Comparison of ENCODE assay signal across 11 cellular contexts in genomic region chr16:66580605-66581209, GRCh38. TPM values are rescaled to one million over a fixed set of nuclear protein-coding genes. Genes with fewer than 3 reads are reported as not detected.
DNase-seq lines count a peak whose midpoint lies in the region; ATAC-seq, FAIRE-seq and TF ChIP-seq lines count a peak whose summit lies in the region.
"Had no signal": no experiment of that assay in that cellular context is flagged by ENCODE, and none has a peak within 500 bp of the region (broad histone marks: within the 10 kb centered on the region; RNA-seq: fewer than 3 reads in every experiment).

No MANE protein-coding gene starts in this region.

- no peak overlapping the region for H3K4me2 ChIP-seq in HepG2 (ENCODE audit: low read depth, low read length)

- 34% methylated on average over 4 of the region's 4 CpGs for WGBS in HepG2 (ENCODE audit: low lambda C conversion rate)
- WGBS in right lobe of liver (ENCODE audit: insufficient coverage, low coverage, low lambda C conversion rate, missing lambda C conversion rate), result 96% methylated on average over 4 of the region's 4 CpGs
- 77 to 85% methylated on average over 4 of the region's 4 CpGs for WGBS in gastroesophageal sphincter (ENCODE audit: low coverage in 1 of 2), 2 donors

- CTCF ChIA-PET in HepG2 (lab: Yijun Ruan, JAX; ENCODE audit: low intra/inter-chr PET ratio, low total read pairs), result no interaction called here

- POLR2A ChIA-PET in HepG2 (lab: Yijun Ruan, JAX), result no interaction called here

- DNase-seq in HepG2 (ENCODE audit: low spot score), result peak; percentile 16
- DNase-seq in right lobe of liver, result no peak
- peak; percentile 54 for DNase-seq in urothelium cell line (ENCODE audit: low spot score)
- DNase-seq: NCI-H1048 had no signal

- H3K27ac ChIP-seq in HepG2 (ENCODE audit: extremely low read length, insufficient read depth, low read length), result no peak overlapping the region
- no peak overlapping the region for H3K27ac ChIP-seq in right lobe of liver
- no peak overlapping the region for H3K27ac ChIP-seq in gastroesophageal sphincter

- H3K4me3 ChIP-seq in HepG2 (replicated peaks in 1 of 3; ENCODE audit: insufficient read depth in 1 of 3, low read depth in 2 of 3, low read length in 3 of 3) (no peak overlapping the region), right lobe of liver (no peak overlapping the region), gastroesophageal sphincter (no peak overlapping the region)

- no peaks in the 10 kb centered on the region for H3K79me2 ChIP-seq in HepG2 (ENCODE audit: insufficient read depth, low read length)

- H3K9ac ChIP-seq in HepG2 (ENCODE audit: insufficient read depth, low read depth, low read length), result no peak overlapping the region

- H3K27me3 ChIP-seq in HepG2 (ENCODE audit: control insufficient read depth in 1 of 2, insufficient read depth in 2 of 2, low read length in 2 of 2), result peaks cover 0 to 16% of the 10 kb centered on the region in 2 experiments; a peak in 2 of 5 replicates
- peaks cover 0 to 8% of the 10 kb centered on the region in 2 donors for H3K27me3 ChIP-seq in right lobe of liver
- peaks cover 37% of the 10 kb centered on the region for H3K27me3 ChIP-seq in gastroesophageal sphincter

- peak; percentile 65 for ATAC-seq in HepG2
- ATAC-seq in right lobe of liver, result no peak
- ATAC-seq in SK-N-SH treated with all-trans-retinoic acid at 6 μM for 48 hours, result peak; percentile 99
- peak; percentile 32 for ATAC-seq in gastroesophageal sphincter
- ATAC-seq in HG03469 (IDR thresholded peaks at IDR 0.05; ENCODE audit: unreplicated experiment), result no peak
- ATAC-seq in HG02938 (IDR thresholded peaks at IDR 0.05; ENCODE audit: unreplicated experiment), result no peak
- no peak for ATAC-seq in HG03135 (IDR thresholded peaks at IDR 0.05; ENCODE audit: unreplicated experiment)

- H3K9me3 ChIP-seq in HepG2 (ENCODE audit: low read length) (no peaks in the 10 kb centered on the region), right lobe of liver (no peaks in the 10 kb centered on the region), gastroesophageal sphincter (no peaks in the 10 kb centered on the region)

- no peak for TF ChIP-seq CTCF in HepG2 (CRISPR knock-in tag; IDR thresholded peaks at IDR 0.05)
- no peak for TF ChIP-seq CTCF in right lobe of liver (IDR thresholded peaks at IDR 0.05)
- no peak for TF ChIP-seq CTCF in gastroesophageal sphincter (IDR thresholded peaks at IDR 0.05)

- H3K4me1 ChIP-seq in HepG2 (ENCODE audit: insufficient read depth, low read length), result peaks cover 6% of the 10 kb centered on the region; the same call in 1 of the 2 replicates
- H3K4me1 ChIP-seq in right lobe of liver, result peaks cover 0 to 6% (median 0%) of the 10 kb centered on the region in 4 donors
- H3K4me1 ChIP-seq in gastroesophageal sphincter, result peaks cover 0 to 15% (median 5%) of the 10 kb centered on the region in 3 donors

- FAIRE-seq in HepG2 (lab: Jason Lieb, UNC) (no peak), urothelium cell line (lab: Jason Lieb, UNC) (no peak)

- TF ChIP-seq EP300 in HepG2 (IDR thresholded peaks at IDR 0.05; ENCODE audit: low read depth in 2 of 2, low read length in 2 of 2), result no peak
- TF ChIP-seq EP300 in HepG2 (CRISPR knock-in tag; IDR thresholded peaks at IDR 0.05; ENCODE audit: borderline replicate concordance), result no peak
- no peak for TF ChIP-seq EP300 in gastroesophageal sphincter (IDR thresholded peaks at IDR 0.05)

- H4K20me1 ChIP-seq in HepG2 (ENCODE audit: insufficient read depth, low read length), result no peaks in the 10 kb centered on the region

- no peak for TF ChIP-seq POLR2A in HepG2 (IDR thresholded peaks at IDR 0.05; ENCODE audit: insufficient read depth in 1 of 2, low read depth in 2 of 2, low read length in 2 of 2)
- no peak for TF ChIP-seq POLR2A in right lobe of liver (IDR thresholded peaks at IDR 0.05)
- TF ChIP-seq POLR2A in gastroesophageal sphincter (IDR thresholded peaks at IDR 0.05), result no peak

- H3K36me3 ChIP-seq in HepG2 (replicated peaks in 1 of 2; ENCODE audit: control insufficient read depth in 1 of 2, insufficient read depth in 2 of 2, low read length in 2 of 2) (no peaks in the 10 kb centered on the region), right lobe of liver (no peaks in the 10 kb centered on the region), gastroesophageal sphincter (no peaks in the 10 kb centered on the region)

- in situ Hi-C loops in HepG2 (cut with HindIII; ENCODE audit: extremely low pct_ligation_motif_present, low pct_unique_long_range_greater_than_20kb), result no loop called here

- H2AFZ ChIP-seq in HepG2 (ENCODE audit: low read length), result no peak overlapping the region

- intact Hi-C loops in HepG2 (cut with micrococcal nuclease; ENCODE audit: unreplicated experiment) (no loop called here), right lobe of liver (cut with DNase I) (no loop called here)

- TF ChIP-seq RAD21 in HepG2 (CRISPR knock-in tag; IDR thresholded peaks at IDR 0.05), result no peak

- BruUV-seq in HepG2 (replicated peaks; lab: Mats Ljungman, UMichigan), result no TSS peak

RNA-seq across cellular contexts. Expression of gene CMTM2, which starts 1.4 kb away (rescaled TPM):
- total RNA-seq in HepG2 (2016; rRNA removed; fragmentation: Illumina TruSeq; extraction: Trizol) (not detected in 2 replicates), right lobe of liver (under 1 TPM in 3 of 6 experiments, not detected in 3; 0.44 to 0.83 (median 0.55) TPM), gastroesophageal sphincter (not detected)
- not detected in 2 replicates for total RNA-seq in HepG2 (2016; cell fraction: cytosol; rRNA removed; fragmentation: Illumina TruSeq; extraction: Trizol; ENCODE audit: low read depth)
- total RNA-seq in HepG2 (2016; cell fraction: insoluble cytoplasmic fraction; rRNA removed; fragmentation: Illumina TruSeq; extraction: Trizol), result not detected in 2 replicates
- total RNA-seq in HepG2 (2016; cell fraction: membrane; rRNA removed; fragmentation: Illumina TruSeq; extraction: Trizol), result not detected in 2 replicates
- not detected in 2 replicates for total RNA-seq in HepG2 (2016; cell fraction: nucleus; rRNA removed; fragmentation: Illumina TruSeq; extraction: Trizol)
- not detected in 2 replicates for polyA plus RNA-seq in HepG2 (2011; rRNA removed)
- not detected in 2 replicates for polyA plus RNA-seq in HepG2 (2011; cell fraction: cytosol; rRNA removed)
- polyA plus RNA-seq in HepG2 (2011; cell fraction: nucleus; rRNA removed), result not detected in 2 replicates
- not detected in 2 replicates for polyA plus RNA-seq in HepG2 (2012)
- not detected in 2 replicates for polyA plus RNA-seq in HepG2 (2016; cell fraction: cytosol; fragmentation: Illumina TruSeq; extraction: Trizol; ENCODE audit: low read depth)
- not detected in 2 replicates for polyA plus RNA-seq in HepG2 (2016; cell fraction: insoluble cytoplasmic fraction; fragmentation: Illumina TruSeq; extraction: Trizol; ENCODE audit: low read depth)
- polyA plus RNA-seq in HepG2 (2016; cell fraction: membrane; fragmentation: Illumina TruSeq; extraction: Trizol; ENCODE audit: low read depth), result not detected in 2 replicates
- not detected in 2 replicates for polyA plus RNA-seq in HepG2 (2016; cell fraction: nucleus; fragmentation: Illumina TruSeq; extraction: Trizol; ENCODE audit: insufficient read depth, low read depth)
- not detected in 2 replicates for polyA minus RNA-seq in HepG2 (2011; rRNA and poly(A)+ RNA removed; ENCODE audit: low replicate concordance)
- not detected in 2 replicates for polyA minus RNA-seq in HepG2 (2011; cell fraction: cytosol; rRNA and poly(A)+ RNA removed)
- not detected in 2 replicates for polyA minus RNA-seq in HepG2 (2011; cell fraction: nucleus; rRNA and poly(A)+ RNA removed)
- total RNA-seq: lung microvascular endothelial cell, ureter had no signal

RNA-seq across cellular contexts. Expression of gene CMTM1, which starts 14.5 kb away (rescaled TPM):
- 1.7 and 1.9 TPM in 2 replicates for total RNA-seq in HepG2 (2016; rRNA removed; fragmentation: Illumina TruSeq; extraction: Trizol)
- total RNA-seq in HepG2 (2016; cell fraction: cytosol; rRNA removed; fragmentation: Illumina TruSeq; extraction: Trizol; ENCODE audit: low read depth), result 0.30 TPM in 1 of 2 replicates, not detected in the other
- 2.0 TPM in 2 replicates for total RNA-seq in HepG2 (2016; cell fraction: insoluble cytoplasmic fraction; rRNA removed; fragmentation: Illumina TruSeq; extraction: Trizol)
- 0.77 and 0.93 TPM in 2 replicates for total RNA-seq in HepG2 (2016; cell fraction: membrane; rRNA removed; fragmentation: Illumina TruSeq; extraction: Trizol)
- 1.3 and 1.6 TPM in 2 replicates for total RNA-seq in HepG2 (2016; cell fraction: nucleus; rRNA removed; fragmentation: Illumina TruSeq; extraction: Trizol)
- polyA plus RNA-seq in HepG2 (2011; rRNA removed), result 2.9 and 3.0 TPM in 2 replicates
- polyA plus RNA-seq in HepG2 (2011; cell fraction: cytosol; rRNA removed), result 2.0 and 3.6 TPM in 2 replicates
- 3.5 and 4.0 TPM in 2 replicates for polyA plus RNA-seq in HepG2 (2011; cell fraction: nucleus; rRNA removed)
- 2.3 and 2.4 TPM in 2 replicates for polyA plus RNA-seq in HepG2 (2012)
- polyA plus RNA-seq in HepG2 (2016; cell fraction: cytosol; fragmentation: Illumina TruSeq; extraction: Trizol; ENCODE audit: low read depth), result 0.19 TPM in 1 of 2 replicates, not detected in the other
- 1.5 and 2.0 TPM in 2 replicates for polyA plus RNA-seq in HepG2 (2016; cell fraction: insoluble cytoplasmic fraction; fragmentation: Illumina TruSeq; extraction: Trizol; ENCODE audit: low read depth)
- 0.64 and 0.72 TPM in 2 replicates for polyA plus RNA-seq in HepG2 (2016; cell fraction: membrane; fragmentation: Illumina TruSeq; extraction: Trizol; ENCODE audit: low read depth)
- polyA plus RNA-seq in HepG2 (2016; cell fraction: nucleus; fragmentation: Illumina TruSeq; extraction: Trizol; ENCODE audit: insufficient read depth, low read depth), result 2.1 TPM in 2 replicates
- polyA minus RNA-seq in HepG2 (2011; rRNA and poly(A)+ RNA removed; ENCODE audit: low replicate concordance), result 2.2 and 5.1 TPM in 2 replicates
- polyA minus RNA-seq in HepG2 (2011; cell fraction: cytosol; rRNA and poly(A)+ RNA removed), result 2.7 and 3.4 TPM in 2 replicates
- 3.2 and 6.3 TPM in 2 replicates for polyA minus RNA-seq in HepG2 (2011; cell fraction: nucleus; rRNA and poly(A)+ RNA removed)
- 1 to 10 TPM in 2 of 6 experiments, under 1 TPM in 3, not detected in 1; 0.69 to 1.6 (median 0.90) TPM for total RNA-seq in right lobe of liver
- under 1 TPM in 1 of 4 donors, not detected in 3; 0.89 TPM for total RNA-seq in gastroesophageal sphincter

RNA-seq across cellular contexts. Expression of gene CMTM3, which starts 23.8 kb away (rescaled TPM):
- total RNA-seq in HepG2 (2016; rRNA removed; fragmentation: Illumina TruSeq; extraction: Trizol), result 20.6 and 29.2 TPM in 2 replicates
- 14.7 and 15.6 TPM in 2 replicates for total RNA-seq in HepG2 (2016; cell fraction: cytosol; rRNA removed; fragmentation: Illumina TruSeq; extraction: Trizol; ENCODE audit: low read depth)
- total RNA-seq in HepG2 (2016; cell fraction: insoluble cytoplasmic fraction; rRNA removed; fragmentation: Illumina TruSeq; extraction: Trizol), result 18.9 and 30.0 TPM in 2 replicates
- 39.9 and 42.8 TPM in 2 replicates for total RNA-seq in HepG2 (2016; cell fraction: membrane; rRNA removed; fragmentation: Illumina TruSeq; extraction: Trizol)
- 19.8 and 22.0 TPM in 2 replicates for total RNA-seq in HepG2 (2016; cell fraction: nucleus; rRNA removed; fragmentation: Illumina TruSeq; extraction: Trizol)
- 48.7 and 62.0 TPM in 2 replicates for polyA plus RNA-seq in HepG2 (2011; rRNA removed)
- 53.5 and 62.3 TPM in 2 replicates for polyA plus RNA-seq in HepG2 (2011; cell fraction: cytosol; rRNA removed)
- polyA plus RNA-seq in HepG2 (2011; cell fraction: nucleus; rRNA removed), result 50.7 and 56.5 TPM in 2 replicates
- polyA plus RNA-seq in HepG2 (2012), result 36.1 and 48.8 TPM in 2 replicates
- 21.8 and 24.0 TPM in 2 replicates for polyA plus RNA-seq in HepG2 (2016; cell fraction: cytosol; fragmentation: Illumina TruSeq; extraction: Trizol; ENCODE audit: low read depth)
- polyA plus RNA-seq in HepG2 (2016; cell fraction: insoluble cytoplasmic fraction; fragmentation: Illumina TruSeq; extraction: Trizol; ENCODE audit: low read depth), result 31.5 and 37.2 TPM in 2 replicates
- 48.5 and 52.0 TPM in 2 replicates for polyA plus RNA-seq in HepG2 (2016; cell fraction: membrane; fragmentation: Illumina TruSeq; extraction: Trizol; ENCODE audit: low read depth)
- 51.6 and 59.3 TPM in 2 replicates for polyA plus RNA-seq in HepG2 (2016; cell fraction: nucleus; fragmentation: Illumina TruSeq; extraction: Trizol; ENCODE audit: insufficient read depth, low read depth)
- polyA minus RNA-seq in HepG2 (2011; rRNA and poly(A)+ RNA removed; ENCODE audit: low replicate concordance), result 1.7 and 102 TPM in 2 replicates
- polyA minus RNA-seq in HepG2 (2011; cell fraction: cytosol; rRNA and poly(A)+ RNA removed), result 14.7 and 19.2 TPM in 2 replicates
- 16.0 and 25.4 TPM in 2 replicates for polyA minus RNA-seq in HepG2 (2011; cell fraction: nucleus; rRNA and poly(A)+ RNA removed)
- total RNA-seq in right lobe of liver, result 1 to 10 TPM; 1.6 to 9.6 (median 5.4) TPM
- 10 to 100 TPM; 15.7 to 24.9 (median 19.3) TPM for total RNA-seq in gastroesophageal sphincter

RNA-seq across cellular contexts. Expression of gene CKLF, which starts 28.3 kb away (rescaled TPM):
- 83.0 and 120 TPM in 2 replicates for total RNA-seq in HepG2 (2016; rRNA removed; fragmentation: Illumina TruSeq; extraction: Trizol)
- 262 and 384 TPM in 2 replicates for total RNA-seq in HepG2 (2016; cell fraction: cytosol; rRNA removed; fragmentation: Illumina TruSeq; extraction: Trizol; ENCODE audit: low read depth)
- 80.2 and 129 TPM in 2 replicates for total RNA-seq in HepG2 (2016; cell fraction: insoluble cytoplasmic fraction; rRNA removed; fragmentation: Illumina TruSeq; extraction: Trizol)
- 165 and 224 TPM in 2 replicates for total RNA-seq in HepG2 (2016; cell fraction: membrane; rRNA removed; fragmentation: Illumina TruSeq; extraction: Trizol)
- total RNA-seq in HepG2 (2016; cell fraction: nucleus; rRNA removed; fragmentation: Illumina TruSeq; extraction: Trizol), result 56.6 and 61.7 TPM in 2 replicates
- polyA plus RNA-seq in HepG2 (2011; rRNA removed), result 152 and 167 TPM in 2 replicates
- 201 and 220 TPM in 2 replicates for polyA plus RNA-seq in HepG2 (2011; cell fraction: cytosol; rRNA removed)
- polyA plus RNA-seq in HepG2 (2011; cell fraction: nucleus; rRNA removed), result 45.6 and 74.1 TPM in 2 replicates
- polyA plus RNA-seq in HepG2 (2012), result 78.5 and 108 TPM in 2 replicates
- polyA plus RNA-seq in HepG2 (2016; cell fraction: cytosol; fragmentation: Illumina TruSeq; extraction: Trizol; ENCODE audit: low read depth), result 345 and 456 TPM in 2 replicates
- 86.2 and 89.6 TPM in 2 replicates for polyA plus RNA-seq in HepG2 (2016; cell fraction: insoluble cytoplasmic fraction; fragmentation: Illumina TruSeq; extraction: Trizol; ENCODE audit: low read depth)
- 169 and 229 TPM in 2 replicates for polyA plus RNA-seq in HepG2 (2016; cell fraction: membrane; fragmentation: Illumina TruSeq; extraction: Trizol; ENCODE audit: low read depth)
- 90.2 and 116 TPM in 2 replicates for polyA plus RNA-seq in HepG2 (2016; cell fraction: nucleus; fragmentation: Illumina TruSeq; extraction: Trizol; ENCODE audit: insufficient read depth, low read depth)
- polyA minus RNA-seq in HepG2 (2011; rRNA and poly(A)+ RNA removed; ENCODE audit: low replicate concordance), result 41.9 and 49.9 TPM in 2 replicates
- polyA minus RNA-seq in HepG2 (2011; cell fraction: cytosol; rRNA and poly(A)+ RNA removed), result 32.4 and 34.8 TPM in 2 replicates
- polyA minus RNA-seq in HepG2 (2011; cell fraction: nucleus; rRNA and poly(A)+ RNA removed), result 23.4 and 35.9 TPM in 2 replicates
- total RNA-seq in right lobe of liver, result 10 to 100 TPM in 4 of 6 experiments, 1 to 10 TPM in 2; 8.4 to 30.5 (median 14.0) TPM
- 10 to 100 TPM; 13.1 to 31.5 (median 17.9) TPM for total RNA-seq in gastroesophageal sphincter

RNA-seq across cellular contexts. Expression of gene TK2, which starts 30.8 kb away (rescaled TPM):
- 18.7 and 19.0 TPM in 2 replicates for total RNA-seq in HepG2 (2016; rRNA removed; fragmentation: Illumina TruSeq; extraction: Trizol)
- total RNA-seq in HepG2 (2016; cell fraction: cytosol; rRNA removed; fragmentation: Illumina TruSeq; extraction: Trizol; ENCODE audit: low read depth), result 6.7 and 7.1 TPM in 2 replicates
- total RNA-seq in HepG2 (2016; cell fraction: insoluble cytoplasmic fraction; rRNA removed; fragmentation: Illumina TruSeq; extraction: Trizol), result 18.5 and 19.5 TPM in 2 replicates
- total RNA-seq in HepG2 (2016; cell fraction: membrane; rRNA removed; fragmentation: Illumina TruSeq; extraction: Trizol), result 12.7 and 13.2 TPM in 2 replicates
- 24.4 and 27.5 TPM in 2 replicates for total RNA-seq in HepG2 (2016; cell fraction: nucleus; rRNA removed; fragmentation: Illumina TruSeq; extraction: Trizol)
- 21.0 and 30.8 TPM in 2 replicates for polyA plus RNA-seq in HepG2 (2011; rRNA removed)
- polyA plus RNA-seq in HepG2 (2011; cell fraction: cytosol; rRNA removed), result 10.3 and 11.7 TPM in 2 replicates
- polyA plus RNA-seq in HepG2 (2011; cell fraction: nucleus; rRNA removed), result 74.0 and 103 TPM in 2 replicates
- polyA plus RNA-seq in HepG2 (2012), result 12.9 and 15.4 TPM in 2 replicates
- 3.7 and 4.7 TPM in 2 replicates for polyA plus RNA-seq in HepG2 (2016; cell fraction: cytosol; fragmentation: Illumina TruSeq; extraction: Trizol; ENCODE audit: low read depth)
- 15.5 and 18.0 TPM in 2 replicates for polyA plus RNA-seq in HepG2 (2016; cell fraction: insoluble cytoplasmic fraction; fragmentation: Illumina TruSeq; extraction: Trizol; ENCODE audit: low read depth)
- polyA plus RNA-seq in HepG2 (2016; cell fraction: membrane; fragmentation: Illumina TruSeq; extraction: Trizol; ENCODE audit: low read depth), result 7.7 and 9.3 TPM in 2 replicates
- polyA plus RNA-seq in HepG2 (2016; cell fraction: nucleus; fragmentation: Illumina TruSeq; extraction: Trizol; ENCODE audit: insufficient read depth, low read depth), result 34.2 and 36.3 TPM in 2 replicates
- 27.6 and 35.2 TPM in 2 replicates for polyA minus RNA-seq in HepG2 (2011; rRNA and poly(A)+ RNA removed; ENCODE audit: low replicate concordance)
- polyA minus RNA-seq in HepG2 (2011; cell fraction: cytosol; rRNA and poly(A)+ RNA removed), result 6.0 and 6.2 TPM in 2 replicates
- polyA minus RNA-seq in HepG2 (2011; cell fraction: nucleus; rRNA and poly(A)+ RNA removed), result 23.8 and 26.7 TPM in 2 replicates
- 10 to 100 TPM; 25.8 to 41.7 (median 33.6) TPM for total RNA-seq in right lobe of liver
- total RNA-seq in gastroesophageal sphincter, result 10 to 100 TPM; 32.7 to 42.8 (median 37.0) TPM

Comparison
In these comparisons a context has a peak if more than half of its experiments do, and no peak if none do; other contexts are left out.
1. ATAC-seq: peak in HepG2 (single experiment), SK-N-SH treated with all-trans-retinoic acid at 6 μM for 48 hours (single experiment) and gastroesophageal sphincter (single experiment); none in right lobe of liver (0 of 4), HG03469 (single experiment), HG02938 (single experiment) and HG03135 (single experiment).
2. DNase-seq: peak in HepG2 (single experiment) and urothelium cell line (single experiment); none in right lobe of liver (0 of 3).